In genomic region chr15:98799461-98799971, GRCh38 we compare ENCODE assay signal across 1 cellular context.
TF ChIP-seq lines count a peak whose summit lies in the region.

No MANE protein-coding gene starts in this region.

TF ChIP-seq in HepG2, 621 proteins besides CTCF, POLR2A, EP300 and RAD21 (continued from another document):
- TF ChIP-seq RERE (CRISPR knock-in tag; IDR thresholded peaks at IDR 0.05; ENCODE audit: low read depth) (no peak), ZEB1 (IDR thresholded peaks at IDR 0.05; ENCODE audit: insufficient replicate concordance, low read depth) (no peak), ZNF75D (CRISPR knock-in tag; IDR thresholded peaks at IDR 0.05; ENCODE audit: borderline replicate concordance) (no peak), CHD2 (IDR thresholded peaks at IDR 0.05; ENCODE audit: low read depth, low read length) (no peak), ZBED4 (CRISPR knock-in tag; IDR thresholded peaks at IDR 0.05; ENCODE audit: borderline replicate concordance) (no peak), ZFP82 (CRISPR knock-in tag; IDR thresholded peaks at IDR 0.05; ENCODE audit: borderline replicate concordance) (no peak), ZNF33A (CRISPR knock-in tag; IDR thresholded peaks at IDR 0.05; ENCODE audit: borderline replicate concordance) (no peak), FOXP1 (IDR thresholded peaks at IDR 0.05) (no peak), FOXP1 (CRISPR knock-in tag; IDR thresholded peaks at IDR 0.05) (peak; percentile 60), RXRB (CRISPR knock-in tag; IDR thresholded peaks at IDR 0.05; ENCODE audit: borderline replicate concordance) (no peak), MIER2 (CRISPR knock-in tag; IDR thresholded peaks at IDR 0.05) (no peak), ZFP90 (CRISPR knock-in tag; IDR thresholded peaks at IDR 0.05; ENCODE audit: borderline replicate concordance) (no peak), TOPORS (CRISPR knock-in tag; IDR thresholded peaks at IDR 0.05) (no peak), FOXO4 (CRISPR knock-in tag; conservative IDR thresholded peaks at IDR 0.05) (no peak), ZNF772 (CRISPR knock-in tag; IDR thresholded peaks at IDR 0.05) (no peak), MYC (CRISPR knock-in tag; IDR thresholded peaks at IDR 0.05; ENCODE audit: borderline replicate concordance) (no peak), CHD4 (IDR thresholded peaks at IDR 0.05; ENCODE audit: borderline replicate concordance, low read length) (no peak), SAP130 (CRISPR knock-in tag; IDR thresholded peaks at IDR 0.05; ENCODE audit: low read depth) (peak; percentile 66), AHR (CRISPR knock-in tag; IDR thresholded peaks at IDR 0.05) (no peak), GATA4 (IDR thresholded peaks at IDR 0.05; ENCODE audit: borderline replicate concordance, low read depth) (no peak), MED1 (CRISPR knock-in tag; IDR thresholded peaks at IDR 0.05) (no peak), ZFP1 (CRISPR knock-in tag; IDR thresholded peaks at IDR 0.05) (no peak), ZNF556 (CRISPR knock-in tag; IDR thresholded peaks at IDR 0.05; ENCODE audit: borderline replicate concordance) (no peak), ZNF225 (CRISPR knock-in tag; IDR thresholded peaks at IDR 0.05) (no peak), ZNF841 (CRISPR knock-in tag; IDR thresholded peaks at IDR 0.05; ENCODE audit: borderline replicate concordance) (no peak), THYN1 (CRISPR knock-in tag; IDR thresholded peaks at IDR 0.05; ENCODE audit: borderline replicate concordance, low read depth) (no peak), PREB (CRISPR knock-in tag; IDR thresholded peaks at IDR 0.05) (no peak), SOX13 (IDR thresholded peaks at IDR 0.05) (no peak), SOX13 (CRISPR knock-in tag; conservative IDR thresholded peaks at IDR 0.05 in 1 of 2, IDR thresholded peaks at IDR 0.05 in 1 of 2) (peak in 1 of 2 experiments; percentile 48; a peak in 1 of 4 replicates), SALL1 (CRISPR knock-in tag; IDR thresholded peaks at IDR 0.05) (peak; percentile 26; the same call in 1 of the 2 replicates), RNF2 (conservative IDR thresholded peaks at IDR 0.05; ENCODE audit: low read depth) (no peak), ISX (CRISPR knock-in tag; conservative IDR thresholded peaks at IDR 0.05) (no peak), FOXM1 (CRISPR knock-in tag; IDR thresholded peaks at IDR 0.05) (no peak), AGO1 (IDR thresholded peaks at IDR 0.05; ENCODE audit: low read depth, low read length, poor library complexity, severe bottlenecking) (no peak), MBNL3 (CRISPR knock-in tag; conservative IDR thresholded peaks at IDR 0.05) (no peak), HOXA7 (CRISPR knock-in tag; IDR thresholded peaks at IDR 0.05) (no peak), ZSCAN22 (CRISPR knock-in tag; IDR thresholded peaks at IDR 0.05) (no peak), ZNF274 (CRISPR knock-in tag; IDR thresholded peaks at IDR 0.05) (no peak), TAF15 (IDR thresholded peaks at IDR 0.05; ENCODE audit: low read depth, low read length, poor library complexity, severe bottlenecking) (no peak), ZNF670 (CRISPR knock-in tag; IDR thresholded peaks at IDR 0.05; ENCODE audit: borderline replicate concordance) (no peak)
- TF ChIP-seq, protein P1, sequence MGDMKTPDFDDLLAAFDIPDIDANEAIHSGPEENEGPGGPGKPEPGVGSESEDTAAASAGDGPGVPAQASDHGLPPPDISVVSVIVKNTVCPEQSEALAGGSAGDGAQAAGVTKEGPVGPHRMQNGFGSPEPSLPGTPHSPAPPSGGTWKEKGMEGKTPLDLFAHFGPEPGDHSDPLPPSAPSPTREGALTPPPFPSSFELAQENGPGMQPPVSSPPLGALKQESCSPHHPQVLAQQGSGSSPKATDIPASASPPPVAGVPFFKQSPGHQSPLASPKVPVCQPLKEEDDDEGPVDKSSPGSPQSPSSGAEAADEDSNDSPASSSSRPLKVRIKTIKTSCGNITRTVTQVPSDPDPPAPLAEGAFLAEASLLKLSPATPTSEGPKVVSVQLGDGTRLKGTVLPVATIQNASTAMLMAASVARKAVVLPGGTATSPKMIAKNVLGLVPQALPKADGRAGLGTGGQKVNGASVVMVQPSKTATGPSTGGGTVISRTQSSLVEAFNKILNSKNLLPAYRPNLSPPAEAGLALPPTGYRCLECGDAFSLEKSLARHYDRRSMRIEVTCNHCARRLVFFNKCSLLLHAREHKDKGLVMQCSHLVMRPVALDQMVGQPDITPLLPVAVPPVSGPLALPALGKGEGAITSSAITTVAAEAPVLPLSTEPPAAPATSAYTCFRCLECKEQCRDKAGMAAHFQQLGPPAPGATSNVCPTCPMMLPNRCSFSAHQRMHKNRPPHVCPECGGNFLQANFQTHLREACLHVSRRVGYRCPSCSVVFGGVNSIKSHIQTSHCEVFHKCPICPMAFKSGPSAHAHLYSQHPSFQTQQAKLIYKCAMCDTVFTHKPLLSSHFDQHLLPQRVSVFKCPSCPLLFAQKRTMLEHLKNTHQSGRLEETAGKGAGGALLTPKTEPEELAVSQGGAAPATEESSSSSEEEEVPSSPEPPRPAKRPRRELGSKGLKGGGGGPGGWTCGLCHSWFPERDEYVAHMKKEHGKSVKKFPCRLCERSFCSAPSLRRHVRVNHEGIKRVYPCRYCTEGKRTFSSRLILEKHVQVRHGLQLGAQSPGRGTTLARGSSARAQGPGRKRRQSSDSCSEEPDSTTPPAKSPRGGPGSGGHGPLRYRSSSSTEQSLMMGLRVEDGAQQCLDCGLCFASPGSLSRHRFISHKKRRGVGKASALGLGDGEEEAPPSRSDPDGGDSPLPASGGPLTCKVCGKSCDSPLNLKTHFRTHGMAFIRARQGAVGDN (CRISPR knock-in tag; IDR thresholded peaks at IDR 0.05): no peak
